In genomic region chr4:22895482-22895881, GRCh38 we compare ENCODE assay signal across 28 cellular contexts.
DNase-seq lines count a peak whose midpoint lies in the region; ATAC-seq, FAIRE-seq and TF ChIP-seq lines count a peak whose summit lies in the region.
"Had no signal": no experiment of that assay in that cellular context is flagged by ENCODE, and none has a peak within 500 bp of the region (broad histone marks: within the 10 kb centered on the region; RNA-seq: fewer than 3 reads in every experiment).

No MANE protein-coding gene starts in this region.

- ATAC-seq in IMR-90 (ENCODE audit: low read depth): no peak
- ATAC-seq in HepG2: peak; percentile 79
- peak; percentile 66 to 89 (median 85) for ATAC-seq in right lobe of liver
- ATAC-seq: GM12878 had no signal

- no peak overlapping the region for H3K23ac ChIP-seq in IMR-90 (ENCODE audit: low read depth, low read length)

- no TSS peak for BruUV-seq in IMR-90 (replicated peaks; lab: Mats Ljungman, UMichigan)
- BruUV-seq in HepG2 (replicated peaks; lab: Mats Ljungman, UMichigan): no TSS peak

- H3K27ac Mint-ChIP-seq in activated CD4-positive, alpha-beta T cell treated with anti-CD3 and anti-CD28 coated beads, Interleukin-2, amount 10 ng/mL, durations not matched to agents 24 days and 14 days: no peak overlapping the region
- H3K27ac Mint-ChIP-seq: CD14-positive monocyte; CD4-positive, alpha-beta memory T cell; CD4-positive, CD25-positive, alpha-beta regulatory T cell; CD8-positive, alpha-beta memory T cell had no signal

- no peaks in the 10 kb centered on the region for H3K79me2 ChIP-seq in HepG2 (ENCODE audit: insufficient read depth, low read length)

- H3K27me3 Mint-ChIP-seq in activated CD4-positive, alpha-beta T cell treated with anti-CD3 and anti-CD28 coated beads, Interleukin-2, amount 10 ng/mL, durations not matched to agents 24 days and 14 days: no peaks in the 10 kb centered on the region
- H3K27me3 Mint-ChIP-seq: CD4-positive, CD25-positive, alpha-beta regulatory T cell; CD8-positive, alpha-beta memory T cell had no signal

- H3K9me3 Mint-ChIP-seq in activated CD4-positive, alpha-beta T cell treated with anti-CD3 and anti-CD28 coated beads, Interleukin-2, amount 10 ng/mL, durations not matched to agents 24 days and 14 days: no peaks in the 10 kb centered on the region

- no peak overlapping the region for H2BK15ac ChIP-seq in IMR-90 (ENCODE audit: low read depth, low read length)

- H4K8ac ChIP-seq in IMR-90 (ENCODE audit: low read depth in 2 of 2, low read length in 2 of 2): no peak overlapping the region

- no peak overlapping the region for H2BK120ac ChIP-seq in IMR-90 (ENCODE audit: low read depth, low read length)

- H3K4me3 Mint-ChIP-seq in activated CD4-positive, alpha-beta T cell treated with anti-CD3 and anti-CD28 coated beads, Interleukin-2, amount 10 ng/mL, durations not matched to agents 24 days and 14 days: no peak overlapping the region
- H3K4me3 Mint-ChIP-seq: CD14-positive monocyte; CD4-positive, alpha-beta memory T cell; CD4-positive, CD25-positive, alpha-beta regulatory T cell; CD8-positive, alpha-beta memory T cell had no signal

- H3K4me1 ChIP-seq in IMR-90 (ENCODE audit: control insufficient read depth, insufficient read depth, low read length) (no peaks in the 10 kb centered on the region), HepG2 (ENCODE audit: insufficient read depth, low read length) (peaks cover 22% of the 10 kb centered on the region), right lobe of liver (peaks cover 0 to 7% (median 0%) of the 10 kb centered on the region in 4 donors)
- H3K4me1 ChIP-seq: BE2C, BLaER1 had no signal

- TF ChIP-seq RAD21 in IMR-90 (IDR thresholded peaks at IDR 0.05; ENCODE audit: low read length): no peak
- no peak for TF ChIP-seq RAD21 in HepG2 (CRISPR knock-in tag; IDR thresholded peaks at IDR 0.05)

- no peak overlapping the region for H3K18ac ChIP-seq in IMR-90 (ENCODE audit: low read depth, low read length)

- POLR2A ChIA-PET in IMR-90 (lab: Charles Lee; ENCODE audit: unreplicated experiment) (no interaction called here), HepG2 (lab: Yijun Ruan, JAX) (no interaction called here)

- no peak overlapping the region for H4K5ac ChIP-seq in IMR-90 (ENCODE audit: low read depth, low read length)

- no peak overlapping the region for H2AK9ac ChIP-seq in IMR-90 (replicated peaks; ENCODE audit: low read depth, low read length, poor library complexity)

- H3K79me1 ChIP-seq in IMR-90 (ENCODE audit: low read depth in 1 of 2, low read length in 2 of 2): no peaks in the 10 kb centered on the region

- dilution Hi-C loops in IMR-90 (cut with HindIII; ENCODE audit: low sequenced_read_pairs, unreplicated experiment): no loop called here

- H3K36me3 ChIP-seq in IMR-90 (ENCODE audit: control insufficient read depth, insufficient read depth, low read length): no peaks in the 10 kb centered on the region
- no peaks in the 10 kb centered on the region for H3K36me3 ChIP-seq in HepG2 (replicated peaks in 1 of 2; ENCODE audit: control insufficient read depth in 1 of 2, insufficient read depth in 2 of 2, low read length in 2 of 2)
- no peaks in the 10 kb centered on the region for H3K36me3 ChIP-seq in right lobe of liver
- H3K36me3 ChIP-seq: BE2C, BLaER1 had no signal

- peak; percentile 30 for FAIRE-seq in HepG2 (lab: Jason Lieb, UNC)
- FAIRE-seq: A204.1, GM12878, GM12892, GM18507, GM19239 had no signal

- no peaks in the 10 kb centered on the region for H3K4me1 Mint-ChIP-seq in activated CD4-positive, alpha-beta T cell treated with anti-CD3 and anti-CD28 coated beads, Interleukin-2, amount 10 ng/mL, durations not matched to agents 24 days and 14 days
- H3K4me1 Mint-ChIP-seq: CD4-positive, alpha-beta memory T cell; CD4-positive, CD25-positive, alpha-beta regulatory T cell; CD8-positive, alpha-beta memory T cell had no signal

- no peak for TF ChIP-seq CTCF in IMR-90 (conservative IDR thresholded peaks at IDR 0.05; ENCODE audit: low read depth, low read length)
- TF ChIP-seq CTCF in HepG2 (CRISPR knock-in tag; IDR thresholded peaks at IDR 0.05): no peak
- no peak for TF ChIP-seq CTCF in right lobe of liver (IDR thresholded peaks at IDR 0.05)

- no peak overlapping the region for H2BK20ac ChIP-seq in IMR-90 (ENCODE audit: low read depth, low read length)

- H3K9me1 ChIP-seq in IMR-90 (ENCODE audit: insufficient read depth, low read length): no peaks in the 10 kb centered on the region

- TF ChIP-seq POLR2A in IMR-90 (IDR thresholded peaks at IDR 0.05; ENCODE audit: low read depth, low read length): no peak
- TF ChIP-seq POLR2A in HepG2 (IDR thresholded peaks at IDR 0.05; ENCODE audit: insufficient read depth in 1 of 2, low read depth in 2 of 2, low read length in 2 of 2): no peak
- no peak for TF ChIP-seq POLR2A in right lobe of liver (IDR thresholded peaks at IDR 0.05)

- CTCF ChIA-PET in IMR-90 (lab: Yijun Ruan, JAX) (interaction anchor here (0.5 kb wide), 1 partner anchor 227 kb away, joined by 3 read pairs; no protein-coding TSS in a partner anchor), HepG2 (lab: Yijun Ruan, JAX; ENCODE audit: low intra/inter-chr PET ratio, low total read pairs) (no interaction called here)

- H3K36me3 Mint-ChIP-seq in activated CD4-positive, alpha-beta T cell treated with anti-CD3 and anti-CD28 coated beads, Interleukin-2, amount 10 ng/mL, durations not matched to agents 24 days and 14 days (ENCODE audit: low read depth): no peaks in the 10 kb centered on the region
- H3K36me3 Mint-ChIP-seq: CD14-positive monocyte; CD4-positive, alpha-beta memory T cell; CD4-positive, CD25-positive, alpha-beta regulatory T cell; CD8-positive, alpha-beta memory T cell had no signal

- no peak overlapping the region for H3K4ac ChIP-seq in IMR-90 (ENCODE audit: low read depth, low read length)

- no peaks in the 10 kb centered on the region for H3K27me3 ChIP-seq in IMR-90 (ENCODE audit: control insufficient read depth, insufficient read depth, low read length)
- no peaks in the 10 kb centered on the region for H3K27me3 ChIP-seq in HepG2 (ENCODE audit: control insufficient read depth in 1 of 2, insufficient read depth in 2 of 2, low read length in 2 of 2)
- H3K27me3 ChIP-seq in right lobe of liver: no peaks in the 10 kb centered on the region
- H3K27me3 ChIP-seq: BE2C, BLaER1 had no signal

- intact Hi-C loops in IMR-90 (cut with micrococcal nuclease) (no loop called here), HepG2 (cut with micrococcal nuclease; ENCODE audit: unreplicated experiment) (no loop called here), right lobe of liver (cut with DNase I) (no loop called here)
- intact Hi-C loops in activated CD4-positive, alpha-beta T cell treated with anti-CD3 and anti-CD28 coated beads, Interleukin-2, amount 10 ng/mL, durations not matched to agents 24 days and 14 days (cut with micrococcal nuclease): loop anchor here (5.0 kb wide), 1 partner anchor 1527 kb away; no protein-coding TSS in a partner anchor

- no peak overlapping the region for H3K14ac ChIP-seq in IMR-90 (replicated peaks; ENCODE audit: low read depth, low read length)

- H3K4me2 ChIP-seq in IMR-90 (ENCODE audit: low read depth, low read length) (no peak overlapping the region), HepG2 (ENCODE audit: low read depth, low read length) (no peak overlapping the region; the same call in 1 of the 2 replicates)
- H3K4me2 ChIP-seq: BLaER1 had no signal

- WGBS in IMR-90 (ENCODE audit: extremely low coverage in 2 of 2, insufficient read length in 1 of 2), 2 experiments: no CpG with 5 or more reads among the region's 1 CpG
- 6% methylated on average over 1 of the region's 1 CpG for WGBS in HepG2 (ENCODE audit: low lambda C conversion rate)
- WGBS in right lobe of liver (ENCODE audit: insufficient coverage, low coverage, low lambda C conversion rate, missing lambda C conversion rate): 25% methylated on average over 1 of the region's 1 CpG

- DNase-seq in IMR-90 (no peak), HepG2 (ENCODE audit: low spot score) (peak; percentile 47), right lobe of liver (no peak), Kasumi-1 (lab: John Stamatoyannopoulos, UW) (no peak), NCI-H446 treated with DMSO at 0.1 percent for 48 hours (lab: John Stamatoyannopoulos, UW) (no peak)
- no peak for DNase-seq in activated CD4-positive, alpha-beta T cell treated with anti-CD3 and anti-CD28 coated beads, Interleukin-2, amount 10 ng/mL, durations not matched to agents 24 days and 14 days
- DNase-seq: 8988T; ACHN; BE2C; C1 segment of cervical spinal cord; CD4-positive, CD25-positive, alpha-beta regulatory T cell; CD8-positive, alpha-beta memory T cell; COR-L47; DMS 273 treated with DMSO at 0.1 percent for 48 hours; DMS153; DMS53; DMS79; DND-41; EL; GDM1 had no signal

- H3K9ac ChIP-seq in IMR-90 (ENCODE audit: low read depth, low read length) (no peak overlapping the region), HepG2 (ENCODE audit: insufficient read depth, low read depth, low read length) (no peak overlapping the region)
- H3K9ac ChIP-seq: BLaER1 had no signal

- H2AFZ ChIP-seq in IMR-90 (replicated peaks; ENCODE audit: low read length, poor library complexity) (no peak overlapping the region), HepG2 (ENCODE audit: low read length) (no peak overlapping the region)

- in situ Hi-C loops in IMR-90 (cut with MboI; ENCODE audit: low sequenced_read_pairs) (no loop called here), HepG2 (cut with HindIII; ENCODE audit: extremely low pct_ligation_motif_present, low pct_unique_long_range_greater_than_20kb) (no loop called here)

- H3K9me3 ChIP-seq in IMR-90 (ENCODE audit: control insufficient read depth, insufficient read depth, low read length) (peaks cover 2% of the 10 kb centered on the region; the same call in 1 of the 2 replicates), HepG2 (ENCODE audit: low read length) (no peaks in the 10 kb centered on the region), right lobe of liver (no peaks in the 10 kb centered on the region)
- H3K9me3 ChIP-seq: BE2C, BLaER1 had no signal

- no peak overlapping the region for H3K56ac ChIP-seq in IMR-90 (ENCODE audit: extremely low read depth, insufficient read depth, low read length)

- H2BK5ac ChIP-seq in IMR-90 (ENCODE audit: low read depth, low read length, poor library complexity, severe bottlenecking): peak overlapping the region; percentile 33

- no peak overlapping the region for H2AK5ac ChIP-seq in IMR-90 (ENCODE audit: low read depth, low read length)

- TF ChIP-seq EP300 in HepG2 (IDR thresholded peaks at IDR 0.05; ENCODE audit: low read depth in 2 of 2, low read length in 2 of 2) (peak in 1 of 2 experiments; percentile 58; a peak in 1 of 4 replicates), HepG2 (CRISPR knock-in tag; IDR thresholded peaks at IDR 0.05; ENCODE audit: borderline replicate concordance) (no peak)

- no peak overlapping the region for H3K27ac ChIP-seq in IMR-90 (ENCODE audit: insufficient read depth, low read length)
- no peak overlapping the region for H3K27ac ChIP-seq in HepG2 (ENCODE audit: extremely low read length, insufficient read depth, low read length)
- peak overlapping the region in 1 of 3 donors; percentile 27 for H3K27ac ChIP-seq in right lobe of liver
- H3K27ac ChIP-seq: BLaER1 had no signal

- H4K20me1 ChIP-seq in IMR-90 (ENCODE audit: insufficient read depth, low read length) (no peaks in the 10 kb centered on the region), HepG2 (ENCODE audit: insufficient read depth, low read length) (no peaks in the 10 kb centered on the region)
- H4K20me1 ChIP-seq: BLaER1 had no signal

- no peak overlapping the region for H3K4me3 ChIP-seq in IMR-90 (ENCODE audit: insufficient read depth, low read depth, low read length)
- no peak overlapping the region for H3K4me3 ChIP-seq in HepG2 (replicated peaks in 1 of 3; ENCODE audit: insufficient read depth in 1 of 3, low read depth in 2 of 3, low read length in 3 of 3)
- no peak overlapping the region for H3K4me3 ChIP-seq in right lobe of liver
- H3K4me3 ChIP-seq: BLaER1, GM12878 had no signal

- no peak overlapping the region for H4K91ac ChIP-seq in IMR-90 (ENCODE audit: insufficient read depth, low read depth, low read length)
